ENCODE assay signal across 1 cellular context in genomic region chr10:13439771-13440708, GRCh38.
TF ChIP-seq lines count a peak whose summit lies in the region.

No MANE protein-coding gene starts in this region.

TF ChIP-seq in K562, 482 proteins besides CTCF, POLR2A, EP300 and RAD21 (continued from another document):
- peak; percentile 45; the same call in 1 of the 2 replicates for TF ChIP-seq MGA (IDR thresholded peaks at IDR 0.05)
- TF ChIP-seq SRSF1 (IDR thresholded peaks at IDR 0.05; ENCODE audit: low read depth, low read length) = no peak
- TF ChIP-seq GATAD2B (IDR thresholded peaks at IDR 0.05; ENCODE audit: borderline replicate concordance) = no peak
- TF ChIP-seq MEIS2 (IDR thresholded peaks at IDR 0.05; ENCODE audit: partially characterized antibody) = no peak
- TF ChIP-seq, protein P1, sequence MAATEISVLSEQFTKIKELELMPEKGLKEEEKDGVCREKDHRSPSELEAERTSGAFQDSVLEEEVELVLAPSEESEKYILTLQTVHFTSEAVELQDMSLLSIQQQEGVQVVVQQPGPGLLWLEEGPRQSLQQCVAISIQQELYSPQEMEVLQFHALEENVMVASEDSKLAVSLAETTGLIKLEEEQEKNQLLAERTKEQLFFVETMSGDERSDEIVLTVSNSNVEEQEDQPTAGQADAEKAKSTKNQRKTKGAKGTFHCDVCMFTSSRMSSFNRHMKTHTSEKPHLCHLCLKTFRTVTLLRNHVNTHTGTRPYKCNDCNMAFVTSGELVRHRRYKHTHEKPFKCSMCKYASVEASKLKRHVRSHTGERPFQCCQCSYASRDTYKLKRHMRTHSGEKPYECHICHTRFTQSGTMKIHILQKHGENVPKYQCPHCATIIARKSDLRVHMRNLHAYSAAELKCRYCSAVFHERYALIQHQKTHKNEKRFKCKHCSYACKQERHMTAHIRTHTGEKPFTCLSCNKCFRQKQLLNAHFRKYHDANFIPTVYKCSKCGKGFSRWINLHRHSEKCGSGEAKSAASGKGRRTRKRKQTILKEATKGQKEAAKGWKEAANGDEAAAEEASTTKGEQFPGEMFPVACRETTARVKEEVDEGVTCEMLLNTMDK (IDR thresholded peaks at IDR 0.05; ENCODE audit: borderline replicate concordance, insufficient read depth, low read depth, low read length, poor library complexity, severe bottlenecking) = peak; percentile 64
- TF ChIP-seq, protein P2, sequence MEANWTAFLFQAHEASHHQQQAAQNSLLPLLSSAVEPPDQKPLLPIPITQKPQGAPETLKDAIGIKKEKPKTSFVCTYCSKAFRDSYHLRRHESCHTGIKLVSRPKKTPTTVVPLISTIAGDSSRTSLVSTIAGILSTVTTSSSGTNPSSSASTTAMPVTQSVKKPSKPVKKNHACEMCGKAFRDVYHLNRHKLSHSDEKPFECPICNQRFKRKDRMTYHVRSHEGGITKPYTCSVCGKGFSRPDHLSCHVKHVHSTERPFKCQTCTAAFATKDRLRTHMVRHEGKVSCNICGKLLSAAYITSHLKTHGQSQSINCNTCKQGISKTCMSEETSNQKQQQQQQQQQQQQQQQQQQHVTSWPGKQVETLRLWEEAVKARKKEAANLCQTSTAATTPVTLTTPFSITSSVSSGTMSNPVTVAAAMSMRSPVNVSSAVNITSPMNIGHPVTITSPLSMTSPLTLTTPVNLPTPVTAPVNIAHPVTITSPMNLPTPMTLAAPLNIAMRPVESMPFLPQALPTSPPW (CRISPR knock-in tag; IDR thresholded peaks at IDR 0.05) = peak; percentile 77
- no peak for TF ChIP-seq HOMEZ (CRISPR knock-in tag; IDR thresholded peaks at IDR 0.05)
- TF ChIP-seq HMGN3 (IDR thresholded peaks at IDR 0.05; ENCODE audit: borderline replicate concordance, extremely low read depth, insufficient read length, low read depth, low read length) = peak; percentile 41
- TF ChIP-seq, protein P3, sequence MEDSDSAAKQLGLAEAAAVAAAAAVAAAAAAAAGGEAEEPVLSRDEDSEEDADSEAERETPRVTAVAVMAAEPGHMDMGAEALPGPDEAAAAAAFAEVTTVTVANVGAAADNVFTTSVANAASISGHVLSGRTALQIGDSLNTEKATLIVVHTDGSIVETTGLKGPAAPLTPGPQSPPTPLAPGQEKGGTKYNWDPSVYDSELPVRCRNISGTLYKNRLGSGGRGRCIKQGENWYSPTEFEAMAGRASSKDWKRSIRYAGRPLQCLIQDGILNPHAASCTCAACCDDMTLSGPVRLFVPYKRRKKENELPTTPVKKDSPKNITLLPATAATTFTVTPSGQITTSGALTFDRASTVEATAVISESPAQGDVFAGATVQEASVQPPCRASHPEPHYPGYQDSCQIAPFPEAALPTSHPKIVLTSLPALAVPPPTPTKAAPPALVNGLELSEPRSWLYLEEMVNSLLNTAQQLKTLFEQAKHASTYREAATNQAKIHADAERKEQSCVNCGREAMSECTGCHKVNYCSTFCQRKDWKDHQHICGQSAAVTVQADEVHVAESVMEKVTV (CRISPR knock-in tag; IDR thresholded peaks at IDR 0.05) = peak; percentile 78
- TF ChIP-seq MTA3 (IDR thresholded peaks at IDR 0.05; ENCODE audit: borderline replicate concordance) = peak; percentile 33; the same call in 1 of the 2 replicates
- peak in 1 of 3 experiments; percentile 8 for TF ChIP-seq YY1 (IDR thresholded peaks at IDR 0.05; ENCODE audit: borderline replicate concordance in 1 of 3, control insufficient read depth in 1 of 3, extremely low read depth in 1 of 3, insufficient read depth in 3 of 3, insufficient read length in 1 of 3, insufficient replicate concordance in 2 of 3, low read depth in 1 of 3, low read length in 2 of 3)
- no peak for TF ChIP-seq ZNF395 (CRISPR knock-in tag; IDR thresholded peaks at IDR 0.05)
- no peak for TF ChIP-seq ZNF282 (CRISPR knock-in tag; IDR thresholded peaks at IDR 0.05)
